9 cellular contexts compared by ENCODE assay signal in the genomic region with DNA sequence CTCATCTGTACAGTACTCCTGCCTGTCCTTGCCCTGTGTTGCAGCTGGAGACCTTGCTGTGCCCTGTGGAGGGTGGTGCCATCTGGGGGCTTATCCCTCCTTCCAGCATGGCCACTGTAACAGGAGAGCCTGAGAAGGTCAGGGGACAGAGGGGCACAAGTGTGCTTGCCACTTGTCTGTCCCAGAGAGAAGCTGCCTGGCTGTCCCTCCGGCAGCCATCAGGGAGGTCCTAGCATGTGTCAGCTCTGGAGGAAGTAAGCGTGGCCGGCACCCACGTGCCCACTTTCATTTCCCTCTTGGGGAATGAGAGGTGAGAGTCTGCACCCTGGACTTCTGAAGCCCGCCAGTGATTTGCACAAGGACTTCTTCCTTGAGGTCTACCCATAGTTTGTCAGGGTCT.
DNase-seq lines count a peak whose midpoint lies in the region; ATAC-seq and TF ChIP-seq lines count a peak whose summit lies in the region.
"Had no signal": no experiment of that assay in that cellular context is flagged by ENCODE, and none has a peak within 500 bp of the region (broad histone marks: within the 10 kb centered on the region; RNA-seq: fewer than 3 reads in every experiment).

No MANE protein-coding gene starts in this region.

- no peaks in the 10 kb centered on the region for H3K27me3 ChIP-seq in tibial artery

- no peak overlapping the region for H3K4me3 ChIP-seq in tibial artery

- DNase-seq in activated naive CD4-positive, alpha-beta T cell treated with anti-CD3 and anti-CD28 coated beads for 36 hours, result no peak
- DNase-seq in activated naive CD4-positive, alpha-beta T cell treated with anti-CD3 and anti-CD28 coated beads, Interleukin-2, amount 50 U/mL, for 16 hours, result no peak
- no peak for DNase-seq in effector memory CD8-positive, alpha-beta T cell
- DNase-seq in tibial artery, result peak; percentile 79 to 83
- no peak for DNase-seq in NCI-H1105 treated with DMSO at 0.1 percent for 48 hours (lab: John Stamatoyannopoulos, UW)
- DNase-seq in activated CD4-positive, alpha-beta T cell treated with anti-CD3 and anti-CD28 coated beads for 1 hour, result no peak
- DNase-seq in UCSD-AML1 (lab: John Stamatoyannopoulos, UW; ENCODE audit: unreplicated experiment), result no peak
- DNase-seq: NCI-H1694 treated with DMSO at 0.1 percent for 48 hours had no signal

- peak overlapping the region; percentile 13 for H3K27ac Mint-ChIP-seq in activated naive CD4-positive, alpha-beta T cell treated with anti-CD3 and anti-CD28 coated beads for 36 hours
- H3K27ac Mint-ChIP-seq in effector memory CD8-positive, alpha-beta T cell, result peak overlapping the region; percentile 50 to 77

- intact Hi-C loops in activated naive CD4-positive, alpha-beta T cell treated with anti-CD3 and anti-CD28 coated beads for 36 hours (cut with micrococcal nuclease), result no loop called here
- intact Hi-C loops in tibial artery (cut with DNase I; ENCODE audit: low total_unique reads), result no loop called here

- H3K9me3 ChIP-seq in tibial artery, result no peaks in the 10 kb centered on the region

- peak overlapping the region in 1 of 2 donors; percentile 96 for H3K27ac ChIP-seq in tibial artery

- ATAC-seq in HG03565 (IDR thresholded peaks at IDR 0.05; ENCODE audit: unreplicated experiment), result peak; percentile 21
- ATAC-seq in effector memory CD8-positive, alpha-beta T cell (replicated peaks), result peak; percentile 56

- CTCF ChIA-PET in activated naive CD4-positive, alpha-beta T cell treated with anti-CD3 and anti-CD28 coated beads for 36 hours (lab: Charles Lee), result interaction anchor here (0.8 to 1.7 kb wide), 3 partner anchors 8 to 96 kb away, joined by 3 to 4 read pairs (median 3); no protein-coding TSS in a partner anchor

- no peaks in the 10 kb centered on the region for H3K9me3 Mint-ChIP-seq in activated naive CD4-positive, alpha-beta T cell treated with anti-CD3 and anti-CD28 coated beads for 36 hours
- H3K9me3 Mint-ChIP-seq in effector memory CD8-positive, alpha-beta T cell, result no peaks in the 10 kb centered on the region

- H3K4me1 ChIP-seq in tibial artery, result peaks cover 4 to 65% (median 51%) of the 10 kb centered on the region in 4 donors

- peaks cover 42% of the 10 kb centered on the region for H3K4me1 Mint-ChIP-seq in activated naive CD4-positive, alpha-beta T cell treated with anti-CD3 and anti-CD28 coated beads for 36 hours (ENCODE audit: low read depth)
- H3K4me1 Mint-ChIP-seq in effector memory CD8-positive, alpha-beta T cell (ENCODE audit: low read depth in 2 of 2), result peaks cover 57 to 69% of the 10 kb centered on the region in 2 donors

- H3K27me3 Mint-ChIP-seq in activated naive CD4-positive, alpha-beta T cell treated with anti-CD3 and anti-CD28 coated beads for 36 hours (ENCODE audit: low read depth), result no peaks in the 10 kb centered on the region
- H3K27me3 Mint-ChIP-seq in effector memory CD8-positive, alpha-beta T cell, result no peaks in the 10 kb centered on the region

- peaks cover 6% of the 10 kb centered on the region for H3K36me3 Mint-ChIP-seq in activated naive CD4-positive, alpha-beta T cell treated with anti-CD3 and anti-CD28 coated beads for 36 hours (ENCODE audit: low read depth)
- peaks cover 6% of the 10 kb centered on the region for H3K36me3 Mint-ChIP-seq in effector memory CD8-positive, alpha-beta T cell (ENCODE audit: insufficient read depth)

- no peak for TF ChIP-seq CTCF in tibial artery (IDR thresholded peaks at IDR 0.05)

- no peak overlapping the region for H3K4me3 Mint-ChIP-seq in activated naive CD4-positive, alpha-beta T cell treated with anti-CD3 and anti-CD28 coated beads for 36 hours
- peak overlapping the region; percentile 47 to 70 for H3K4me3 Mint-ChIP-seq in effector memory CD8-positive, alpha-beta T cell

- peaks cover 0 to 16% (median 0%) of the 10 kb centered on the region in 3 donors for H3K36me3 ChIP-seq in tibial artery

Comparison
In these comparisons a context has a peak if more than half of its experiments do, and no peak if none do; other contexts are left out.
1. DNase-seq: peak in tibial artery (2 of 2); none in activated naive CD4-positive, alpha-beta T cell treated with anti-CD3 and anti-CD28 coated beads for 36 hours (single experiment), activated naive CD4-positive, alpha-beta T cell treated with anti-CD3 and anti-CD28 coated beads, Interleukin-2, amount 50 U/mL, for 16 hours (single experiment), effector memory CD8-positive, alpha-beta T cell (0 of 3), NCI-H1105 treated with DMSO at 0.1 percent for 48 hours (single experiment), activated CD4-positive, alpha-beta T cell treated with anti-CD3 and anti-CD28 coated beads for 1 hour (single experiment) and UCSD-AML1 (single experiment).